Comparison of ENCODE assay signal across 13 cellular contexts in genomic region chr10:14547826-14548225, GRCh38.
DNase-seq lines count a peak whose midpoint lies in the region; ATAC-seq lines count a peak whose summit lies in the region.
"Had no signal": no experiment of that assay in that cellular context is flagged by ENCODE, and none has a peak within 500 bp of the region (broad histone marks: within the 10 kb centered on the region; RNA-seq: fewer than 3 reads in every experiment).

No MANE protein-coding gene starts in this region.

- H2BK12ac ChIP-seq in neuronal stem cell (ENCODE audit: low read length): no peak overlapping the region

- no peaks in the 10 kb centered on the region for H3K9me3 Mint-ChIP-seq in IgD-negative memory B cell

- no peak overlapping the region for H2AFZ ChIP-seq in neuronal stem cell (ENCODE audit: low read length)

- H3K9me3 ChIP-seq in ectodermal cell (ENCODE audit: control insufficient read depth, low read length) (no peaks in the 10 kb centered on the region), neuronal stem cell (replicated peaks in 1 of 2; ENCODE audit: control insufficient read depth in 2 of 2, insufficient read depth in 1 of 2, low read depth in 1 of 2, low read length in 2 of 2) (no peaks in the 10 kb centered on the region)
- H3K9me3 ChIP-seq: colonic mucosa had no signal

- H3K27me3 ChIP-seq in ectodermal cell (ENCODE audit: control insufficient read depth, insufficient read depth, low read length, poor library complexity, severe bottlenecking) (no peaks in the 10 kb centered on the region), neuronal stem cell (ENCODE audit: control insufficient read depth in 3 of 3, insufficient read depth in 3 of 3, low read depth in 1 of 3, low read length in 3 of 3) (no peaks in the 10 kb centered on the region)
- H3K27me3 ChIP-seq: colonic mucosa had no signal

- peak overlapping the region; percentile 83 for H3K18ac ChIP-seq in neuronal stem cell (ENCODE audit: low read length)

- DNase-seq in NCI-H524 (lab: John Stamatoyannopoulos, UW): peak; percentile 0 to 8
- no peak for DNase-seq in NCI-H524 treated with DMSO at 0.1 percent for 48 hours (lab: John Stamatoyannopoulos, UW)
- DNase-seq in neuronal stem cell (ENCODE audit: low spot score): peak; percentile 29
- no peak for DNase-seq in GOT3 (lab: John Stamatoyannopoulos, UW)
- DNase-seq in AG20443 (ENCODE audit: low spot score): no peak
- DNase-seq: activated effector memory CD4-positive, alpha-beta T cell treated with anti-CD3 and anti-CD28 coated beads, Interleukin-2, amount 50 U/mL, for 16 hours; colonic mucosa; NCI-H1092 treated with DMSO at 0.1 percent for 48 hours; stimulated activated naive CD8-positive, alpha-beta T cell treated with anti-CD3 and anti-CD28 coated beads, Interleukin-15, Interleukin-2, amounts not matched to agents 100 U/mL and 50 U/mL, for 24 hours had no signal

- H3K4me2 ChIP-seq in neuronal stem cell (ENCODE audit: insufficient read depth, low read length, poor library complexity, severe bottlenecking): no peak overlapping the region

- no peak overlapping the region for H4K8ac ChIP-seq in neuronal stem cell (ENCODE audit: low read depth, low read length)

- no peak overlapping the region for H2BK15ac ChIP-seq in neuronal stem cell (ENCODE audit: low read length)

- H3K4me1 ChIP-seq in ectodermal cell (ENCODE audit: control insufficient read depth, insufficient read depth, low read length) (peaks cover 20% of the 10 kb centered on the region), neuronal stem cell (ENCODE audit: control insufficient read depth in 2 of 2, insufficient read depth in 1 of 2, low read depth in 1 of 2, low read length in 2 of 2) (peaks cover 0 to 6% of the 10 kb centered on the region in 2 donors)
- H3K4me1 ChIP-seq: colonic mucosa had no signal

- peak overlapping the region; percentile 24 for H3K9ac ChIP-seq in neuronal stem cell (ENCODE audit: low read depth, low read length, poor library complexity)

- H3K4ac ChIP-seq in neuronal stem cell (ENCODE audit: low read length): no peak overlapping the region

- peaks cover 52 to 69% (median 55%) of the 10 kb centered on the region in 3 donors for H3K4me1 Mint-ChIP-seq in IgD-negative memory B cell

- peak overlapping the region; percentile 25 for H3K23ac ChIP-seq in neuronal stem cell (ENCODE audit: low read depth, low read length, poor library complexity)

- H3K79me1 ChIP-seq in neuronal stem cell (ENCODE audit: low read depth, low read length): no peaks in the 10 kb centered on the region

- peaks cover 1% of the 10 kb centered on the region for H3K36me3 Mint-ChIP-seq in IgD-negative memory B cell

- no peak overlapping the region for H3K4me3 ChIP-seq in ectodermal cell (ENCODE audit: insufficient read depth, low read depth, low read length)
- H3K4me3 ChIP-seq in neuronal stem cell (ENCODE audit: low read length in 2 of 2): no peak overlapping the region
- H3K4me3 ChIP-seq: colonic mucosa had no signal

- peak overlapping the region; percentile 70 for H2BK5ac ChIP-seq in neuronal stem cell (ENCODE audit: low read length)

- no peak overlapping the region for H4K91ac ChIP-seq in neuronal stem cell (ENCODE audit: low read depth, low read length, poor library complexity)

- H3K27ac ChIP-seq in ectodermal cell (ENCODE audit: insufficient read depth, low read depth, low read length, poor library complexity, severe bottlenecking) (peak overlapping the region; percentile 36), neuronal stem cell (replicated peaks; ENCODE audit: low read length) (no peak overlapping the region)
- H3K27ac ChIP-seq: colonic mucosa, HL-60 had no signal

- H2BK120ac ChIP-seq in neuronal stem cell (ENCODE audit: low read depth, low read length): no peak overlapping the region

- no peaks in the 10 kb centered on the region for H3K36me3 ChIP-seq in ectodermal cell (ENCODE audit: control insufficient read depth, insufficient read depth, low read length)
- no peaks in the 10 kb centered on the region for H3K36me3 ChIP-seq in neuronal stem cell (replicated peaks in 1 of 2; ENCODE audit: control insufficient read depth in 2 of 2, insufficient read depth in 2 of 2, low read length in 2 of 2)
- H3K36me3 ChIP-seq: colonic mucosa had no signal

- peak overlapping the region; percentile 28 to 79 (median 54) for H3K27ac Mint-ChIP-seq in IgD-negative memory B cell

- WGBS in ectodermal cell, 2 experiments: 57 to 60% methylated on average over 10 of the region's 10 CpGs
- WGBS in neuronal stem cell (ENCODE audit: extremely low coverage in 2 of 2, insufficient read length in 2 of 2, insufficient replicate concordance in 1 of 2), 2 donors: no CpG with 5 or more reads among the region's 10 CpGs

- no peaks in the 10 kb centered on the region for H3K27me3 Mint-ChIP-seq in IgD-negative memory B cell

- ATAC-seq in HG02763 (IDR thresholded peaks at IDR 0.05; ENCODE audit: unreplicated experiment): no peak
- ATAC-seq: stimulated activated naive CD8-positive, alpha-beta T cell treated with anti-CD3 and anti-CD28 coated beads, Interleukin-15, Interleukin-2, amounts not matched to agents 100 U/mL and 50 U/mL, for 24 hours had no signal

- H2AK5ac ChIP-seq in neuronal stem cell (ENCODE audit: low read depth, low read length): peak overlapping the region; percentile 68

- peak overlapping the region; percentile 86 for H3K14ac ChIP-seq in neuronal stem cell (ENCODE audit: low read length)

- no peak overlapping the region for H3K4me3 Mint-ChIP-seq in IgD-negative memory B cell

Comparison
In these comparisons a context has a peak if more than half of its experiments do, and no peak if none do; other contexts are left out.
1. DNase-seq: peak in NCI-H524 (2 of 2) and neuronal stem cell (single experiment); none in NCI-H524 treated with DMSO at 0.1 percent for 48 hours (single experiment), GOT3 (single experiment) and AG20443 (single experiment).